34 cellular contexts compared by ENCODE assay signal in genomic region chr7:19209297-19209696, GRCh38.
"Had no signal": no experiment of that assay in that cellular context is flagged by ENCODE, and none has a peak within 500 bp of the region (broad histone marks: within the 10 kb centered on the region; RNA-seq: fewer than 3 reads in every experiment).

No MANE protein-coding gene starts in this region.

- H3K27me3 ChIP-seq: cardiac muscle cell, MG63, Peyer's patch had no signal

- H3K4me1 ChIP-seq: Peyer's patch had no signal

- H3K9me3 ChIP-seq: MG63, Peyer's patch had no signal

- DNase-seq: activated B cell treated with CpG ODN at 0.5 μM for 24 hours; activated CD4-positive, alpha-beta memory T cell treated with anti-CD3 and anti-CD28 coated beads for 36 hours; activated CD4-positive, alpha-beta T cell treated with anti-CD3 and anti-CD28 coated beads for 4 hours; activated CD4-positive, alpha-beta T cell treated with anti-CD3 and anti-CD28 coated beads, Interleukin-2, amount 50 U/mL, for 1 hour; activated CD4-positive, CD25-positive, alpha-beta regulatory T cell treated with anti-CD3 and anti-CD28 coated beads, Interleukin-2, amount 50 U/mL, for 72 hours; activated CD8-positive, alpha-beta memory T cell treated with anti-CD3 and anti-CD28 coated beads, Interleukin-2, amount 50 U/mL, for 4 hours; activated gamma-delta T cell treated with Interleukin-2 at 50 U/mL for 16 hours; activated naive CD4-positive, alpha-beta T cell treated with anti-CD3 and anti-CD28 coated beads for 36 hours; activated naive CD8-positive, alpha-beta T cell treated with anti-CD3 and anti-CD28 coated beads, Interleukin-2, amount 50 U/mL, for 24 hours; activated T-cell treated with anti-CD3 and anti-CD28 coated beads for 4 hours; activated T-cell treated with anti-CD3 and anti-CD28 coated beads, Interleukin-2, amount 50 U/mL, for 4 hours; aorta; Karpas-422; KBM-7; MG63; MV-4-11; NCI-H1092; NCI-H1436 treated with DMSO at 0.1 percent for 48 hours; NCI-H1694 treated with DMSO at 0.1 percent for 48 hours; NCI-H2029; NCI-H345; NCI-H510A; NCI-H526 treated with DMSO at 0.1 percent for 48 hours; NCI-H82; NK-92 treated with Interleukin-12 subunit alpha and Interleukin-12 subunit beta, amount 100 ng/mL, for 24 hours; PC-3; Peyer's patch; RPMI8226; SIG-M5; T-helper 1 cell; T-helper 2 cell; T-helper 9 cell had no signal

- H3K4me3 ChIP-seq: cardiac muscle cell, MG63, Peyer's patch had no signal

- H3K36me3 ChIP-seq: cardiac muscle cell, MG63, Peyer's patch had no signal

- H3K27ac ChIP-seq: cardiac muscle cell, Peyer's patch, VCaP had no signal
